Comparison of ENCODE assay signal across 8 cellular contexts in the genomic region with DNA sequence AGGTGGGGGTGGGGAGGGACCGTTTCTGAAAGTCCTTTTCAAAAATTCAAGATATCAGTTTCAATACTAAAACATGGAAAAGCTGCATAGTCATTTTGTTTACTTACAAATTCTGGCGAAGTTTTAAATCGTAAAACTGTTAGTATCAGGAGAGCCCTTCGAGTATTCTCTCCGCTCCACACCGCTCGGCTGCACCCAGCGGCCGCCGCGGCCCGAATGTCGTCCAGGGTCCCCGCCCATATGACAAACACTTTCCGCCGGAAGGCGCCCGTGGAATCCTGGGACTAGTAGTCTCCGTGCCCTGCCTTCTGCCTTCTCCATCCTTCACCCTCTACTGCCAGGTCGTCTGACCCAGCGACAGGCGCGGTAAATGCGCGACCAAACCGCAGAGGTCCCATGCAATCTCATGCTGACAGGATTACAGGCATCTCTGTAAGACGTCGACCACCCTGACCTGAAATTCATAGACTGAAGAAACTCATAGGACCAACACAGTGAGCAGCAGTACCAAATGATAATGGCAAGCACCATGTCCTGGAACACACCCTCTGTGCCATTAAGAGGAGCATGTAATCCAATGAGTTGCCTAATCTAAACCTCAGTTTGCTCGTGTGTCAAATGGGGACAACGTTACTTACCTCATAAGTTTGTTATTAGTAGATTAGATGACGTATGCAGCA. TPM values are rescaled to one million over a fixed set of nuclear protein-coding genes. Genes with fewer than 3 reads are reported as not detected.
DNase-seq lines count a peak whose midpoint lies in the region; ATAC-seq, FAIRE-seq and TF ChIP-seq lines count a peak whose summit lies in the region.

A gene (minus strand): TSS at position 218 of the 680 bp plus-strand sequence. CDS start 25,138 bp downstream, outside the sequence.

- TF ChIP-seq CTCF in WI38 (IDR thresholded peaks at IDR 0.05; ENCODE audit: low read depth, low read length) (no peak), bronchial epithelial cell (IDR thresholded peaks at IDR 0.05; ENCODE audit: insufficient read depth, low read length, severe bottlenecking) (no peak), spleen (IDR thresholded peaks at IDR 0.05 in 8 of 11, conservative IDR thresholded peaks at IDR 0.05 in 3 of 11) (peak in 6 of 11 experiments; percentile 4 to 46 (median 19))

- ATAC-seq in GM18867 (IDR thresholded peaks at IDR 0.05; ENCODE audit: unreplicated experiment) = peak; percentile 58
- ATAC-seq in HG03103 (IDR thresholded peaks at IDR 0.05; ENCODE audit: low read depth, unreplicated experiment) = peak; percentile 62

- H3K27me3 ChIP-seq in ACC112 (ENCODE audit: insufficient read depth, low read length) (no peaks in the 10 kb centered on the region), bronchial epithelial cell (ENCODE audit: control insufficient read depth, insufficient read depth, low read length) (no peaks in the 10 kb centered on the region), spleen (replicated peaks in 1 of 7) (no peaks in the 10 kb centered on the region)

- H3K27ac ChIP-seq in ACC112 (ENCODE audit: low read depth, low read length) (peak within 1 kb of the TSS; percentile 26), spleen (peak within 1 kb of the TSS; percentile 48 to 86 (median 76))

- DNase-seq in NCI-H2196 treated with DMSO at 0.1 percent for 48 hours (lab: John Stamatoyannopoulos, UW; ENCODE audit: unreplicated experiment) = peak; percentile 85
- DNase-seq in bronchial epithelial cell (ENCODE audit: low read depth) = peak; percentile 66
- peak; percentile 85 for DNase-seq in iPS-NIHi7 (ENCODE audit: extremely low spot score)
- DNase-seq in spleen = peak; percentile 98

- 3 to 5% (median 4%) methylated on average over 31 of the region's 31 CpGs for WGBS in spleen, 5 donors

- no peak for FAIRE-seq in bronchial epithelial cell (lab: Jason Lieb, UNC)

- H3K79me2 ChIP-seq in ACC112 (ENCODE audit: control insufficient read depth, insufficient read depth, low read length, unreplicated experiment) = peaks cover 56% of the 10 kb centered on the region

- H3K4me3 ChIP-seq in ACC112 (ENCODE audit: low read depth, low read length) (peak within 1 kb of the TSS; percentile 85), WI38 (ENCODE audit: low read depth, low read length) (peak within 1 kb of the TSS; percentile 89), bronchial epithelial cell (ENCODE audit: low read depth, low read length) (peak within 1 kb of the TSS; percentile 79), spleen (peak within 1 kb of the TSS; percentile 53 to 79 (median 70))

- intact Hi-C loops in spleen (cut with DNase I; ENCODE audit: low total_unique reads) = no loop called here

- H2AFZ ChIP-seq in ACC112 (ENCODE audit: low read length, unreplicated experiment) = peak within 1 kb of the TSS; percentile 75

- H3K4me1 ChIP-seq in ACC112 (ENCODE audit: control insufficient read depth, insufficient read depth, low read length, unreplicated experiment) (peaks cover 23% of the 10 kb centered on the region), spleen (peaks cover 28 to 72% (median 57%) of the 10 kb centered on the region in 6 donors)

- peak; percentile 75 to 93 (median 92) for TF ChIP-seq POLR2A in spleen (IDR thresholded peaks at IDR 0.05)

- H3K36me3 ChIP-seq in ACC112 (ENCODE audit: insufficient read depth, low read length) = peaks cover 22% of the 10 kb centered on the region; the same call in 1 of the 2 replicates
- H3K36me3 ChIP-seq in bronchial epithelial cell (ENCODE audit: control insufficient read depth, insufficient read depth, low read length) = peaks cover 5% of the 10 kb centered on the region
- H3K36me3 ChIP-seq in spleen = peaks cover 0 to 32% (median 8%) of the 10 kb centered on the region in 6 donors

- H3K9me3 ChIP-seq in spleen = no peaks in the 10 kb centered on the region

RNA-seq across cellular contexts. Expression of the gene that starts here (rescaled TPM):
- total RNA-seq in bronchial epithelial cell (48.8 and 64.2 TPM in 2 replicates), spleen (10 to 100 TPM; 49.4 to 77.4 (median 67.8) TPM)
- polyA plus RNA-seq in spleen = 1 to 10 TPM; 4.6 to 9.1 (median 5.1) TPM

Comparison
In these comparisons a context has a peak if more than half of its experiments do, and no peak if none do; other contexts are left out.
1. Peak in every context shown above with its lines: DNase-seq, ATAC-seq, H3K4me3 ChIP-seq and H3K27ac ChIP-seq.
2. CTCF ChIP-seq: peak in spleen (6 of 11); none in WI38 (single experiment) and bronchial epithelial cell (single experiment).